1 cellular context compared by ENCODE assay signal in genomic region chr3:133487204-133487603, GRCh38.
TF ChIP-seq lines count a peak whose summit lies in the region.

No MANE protein-coding gene starts in this region.

TF ChIP-seq in H1, 55 proteins besides CTCF, POLR2A, EP300 and RAD21:
- TF ChIP-seq NRF1 (IDR thresholded peaks at IDR 0.05; ENCODE audit: low read depth, low read length) (no peak), TCF12 (IDR thresholded peaks at IDR 0.05; ENCODE audit: low read depth, low read length) (0 out of 2 replicates have a peak, but pooled peaks have one; percentile 68), TAF1 (IDR thresholded peaks at IDR 0.05; ENCODE audit: low read depth, low read length) (no peak), TEAD4 (IDR thresholded peaks at IDR 0.05; ENCODE audit: low read depth, low read length) (0 out of 2 replicates have a peak, but pooled peaks have one; percentile 47), SAP30 (IDR thresholded peaks at IDR 0.05; ENCODE audit: insufficient read depth, insufficient replicate concordance, low read length) (no peak), SIRT6 (IDR thresholded peaks at IDR 0.05; ENCODE audit: low read length) (no peak), SRF (IDR thresholded peaks at IDR 0.05; ENCODE audit: low read depth, low read length) (no peak), GABPA (IDR thresholded peaks at IDR 0.05; ENCODE audit: borderline replicate concordance, insufficient read depth, low read length) (no peak), CTBP2 (IDR thresholded peaks at IDR 0.05; ENCODE audit: borderline replicate concordance, insufficient read depth, insufficient read length, low read length) (no peak), RNF2 (IDR thresholded peaks at IDR 0.05; ENCODE audit: borderline replicate concordance, low read depth, low read length, missing control alignments, poor library complexity, severe bottlenecking) (no peak), BACH1 (IDR thresholded peaks at IDR 0.05; ENCODE audit: low read length) (no peak), POLR2AphosphoS5 (IDR thresholded peaks at IDR 0.05; ENCODE audit: low read depth, low read length) (no peak), ATF3 (IDR thresholded peaks at IDR 0.05; ENCODE audit: insufficient read depth, low read depth, low read length) (no peak)
TF ChIP-seq in H1: peak in this region for 2.
